In the genomic region with DNA sequence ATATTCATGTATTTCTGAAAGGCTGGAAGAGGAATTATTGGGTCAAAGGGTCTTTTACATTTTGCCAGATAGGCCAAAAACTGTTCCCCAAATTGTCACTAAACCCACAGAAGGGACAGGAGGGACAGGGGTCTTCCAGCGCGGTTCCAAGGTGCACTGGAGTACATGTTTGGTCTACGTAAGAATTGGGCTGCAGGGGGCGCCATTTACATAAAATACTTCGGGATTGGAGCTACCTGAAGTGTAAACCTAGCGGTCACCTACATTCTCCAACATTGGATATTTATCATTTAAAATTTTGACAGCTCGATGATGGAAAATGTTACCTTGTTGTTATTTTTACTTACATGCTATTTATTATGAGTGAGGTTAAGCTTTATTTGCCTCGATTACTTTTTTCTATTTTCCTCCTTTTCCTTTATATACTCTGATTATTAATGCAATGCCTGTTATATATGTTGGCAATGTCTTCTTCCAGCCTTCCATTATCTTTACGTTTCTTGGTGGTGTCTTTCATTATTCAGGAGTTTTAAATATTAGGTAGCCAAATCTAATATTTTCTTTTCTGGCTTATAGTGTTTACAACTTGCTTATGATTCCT, we compare ENCODE assay signal across 8 cellular contexts.
DNase-seq lines count a peak whose midpoint lies in the region; ATAC-seq and TF ChIP-seq lines count a peak whose summit lies in the region.

No MANE protein-coding gene starts in this region.

- no peak overlapping the region for H3K27ac ChIP-seq in tibial artery

- no peak overlapping the region for H3K9ac ChIP-seq in adipocyte (ENCODE audit: low read length)

- H3K4me3 ChIP-seq in adipocyte (ENCODE audit: low read length) (no peak overlapping the region), tibial artery (no peak overlapping the region)

- H3K27me3 ChIP-seq in adipocyte (replicated peaks; ENCODE audit: control insufficient read depth, insufficient read depth, low read length) (peaks cover 5% of the 10 kb centered on the region), tibial artery (peaks cover 0 to 25% of the 10 kb centered on the region in 2 donors)

- H3K4me1 ChIP-seq in adipocyte (ENCODE audit: control insufficient read depth, insufficient read depth, low read length) (peaks cover 12% of the 10 kb centered on the region), tibial artery (no peaks in the 10 kb centered on the region)

- no peaks in the 10 kb centered on the region for H3K9me3 ChIP-seq in adipocyte (ENCODE audit: control insufficient read depth, low read length)
- no peaks in the 10 kb centered on the region for H3K9me3 ChIP-seq in tibial artery

- TF ChIP-seq CTCF in tibial artery (IDR thresholded peaks at IDR 0.05): peak; percentile 15 to 21

- intact Hi-C loops in tibial artery (cut with DNase I; ENCODE audit: low total_unique reads): no loop called here

- ATAC-seq in GM18511 (IDR thresholded peaks at IDR 0.05; ENCODE audit: unreplicated experiment) (no peak), HG03135 (IDR thresholded peaks at IDR 0.05; ENCODE audit: unreplicated experiment) (no peak), HG03439 (IDR thresholded peaks at IDR 0.05; ENCODE audit: unreplicated experiment) (no peak)

- H3K36me3 ChIP-seq in adipocyte (ENCODE audit: control insufficient read depth, insufficient read depth, low read length, severe bottlenecking): no peaks in the 10 kb centered on the region
- H3K36me3 ChIP-seq in tibial artery: no peaks in the 10 kb centered on the region

- peak in 2 of 3 donors; percentile 24 to 38 for DNase-seq in stimulated activated CD4-positive, alpha-beta T cell treated with anti-CD3 and anti-CD28 coated beads, TNF-alpha, amount 100 ng/mL, for 48 hours (ENCODE audit: low read depth in 3 of 3)
- no peak for DNase-seq in stimulated activated CD4-positive, alpha-beta T cell treated with anti-CD3 and anti-CD28 coated beads, Interleukin-4, amount 100 ng/mL, for 4 hours
- peak; percentile 70 for DNase-seq in NAMALWA (ENCODE audit: low spot score)
- peak; percentile 84 for DNase-seq in adipocyte (ENCODE audit: low read depth)
- DNase-seq in tibial artery: peak in 1 of 2 donors; percentile 40

Comparison
In these comparisons a context has a peak if more than half of its experiments do, and no peak if none do; other contexts are left out.
1. DNase-seq: peak in stimulated activated CD4-positive, alpha-beta T cell treated with anti-CD3 and anti-CD28 coated beads, TNF-alpha, amount 100 ng/mL, for 48 hours (2 of 3), NAMALWA (single experiment) and adipocyte (single experiment); none in stimulated activated CD4-positive, alpha-beta T cell treated with anti-CD3 and anti-CD28 coated beads, Interleukin-4, amount 100 ng/mL, for 4 hours (0 of 2).